18 cellular contexts compared by ENCODE assay signal in the genomic region with DNA sequence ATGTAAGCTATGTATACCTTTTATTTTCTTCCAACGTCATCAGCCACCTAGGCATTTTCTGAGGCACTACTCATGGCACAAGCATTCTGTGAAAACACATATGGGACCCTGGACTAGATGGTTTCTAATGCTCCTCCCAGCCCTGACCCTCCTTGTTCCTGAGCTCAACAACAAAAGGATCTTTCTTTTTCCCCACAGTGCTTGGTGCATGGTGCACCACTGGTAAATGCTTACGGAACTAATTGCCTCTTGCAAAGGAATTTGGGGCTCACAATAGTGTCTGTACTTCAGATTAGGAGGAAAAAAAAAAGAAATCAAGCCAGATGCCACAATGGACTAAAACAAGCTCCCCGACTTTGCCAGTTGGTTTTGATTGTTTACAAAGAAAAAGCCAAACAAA.
"Had no signal": no experiment of that assay in that cellular context is flagged by ENCODE, and none has a peak within 500 bp of the region (broad histone marks: within the 10 kb centered on the region; RNA-seq: fewer than 3 reads in every experiment).

No MANE protein-coding gene starts in this region.

- H3K4me1 ChIP-seq: body of pancreas, spleen had no signal

- H3K9me3 ChIP-seq: body of pancreas, psoas muscle, spleen, thyroid gland had no signal

- H3K4me1 Mint-ChIP-seq: activated CD4-positive, alpha-beta T cell treated with anti-CD3 and anti-CD28 coated beads, Interleukin-2, amount 10 ng/mL, durations not matched to agents 7 days and 5 days; immature natural killer cell had no signal

- DNase-seq: activated CD4-positive, alpha-beta T cell treated with anti-CD3 and anti-CD28 coated beads, Interleukin-2, amount 10 ng/mL, durations not matched to agents 7 days and 5 days; activated CD8-positive, alpha-beta memory T cell treated with anti-CD3 and anti-CD28 coated beads, Interleukin-2, amount 50 U/mL, for 4 hours; activated naive CD4-positive, alpha-beta T cell treated with anti-CD3 and anti-CD28 coated beads for 36 hours; activated T-cell treated with anti-CD3 and anti-CD28 coated beads, Interleukin-2, amount 50 U/mL, for 4 hours; body of pancreas; dorsolateral prefrontal cortex; erythroblast; immature natural killer cell; spleen; stimulated activated CD8-positive, alpha-beta memory T cell treated with anti-CD3 and anti-CD28 coated beads, Interleukin-4, amount 100 ng/mL, for 48 hours; stimulated activated naive CD4-positive, alpha-beta T cell; thyroid gland had no signal

- H3K27ac ChIP-seq: body of pancreas, spleen, thyroid gland had no signal

- H3K9me3 Mint-ChIP-seq: activated CD4-positive, alpha-beta T cell treated with anti-CD3 and anti-CD28 coated beads, Interleukin-2, amount 10 ng/mL, durations not matched to agents 7 days and 5 days; activated naive CD4-positive, alpha-beta T cell treated with anti-CD3 and anti-CD28 coated beads for 36 hours; activated T-cell treated with anti-CD3 and anti-CD28 coated beads, Interleukin-2, amount 50 U/mL, for 4 hours; mesothelial cell of epicardium; nephron had no signal

- H3K36me3 ChIP-seq: spleen, thyroid gland had no signal

- FAIRE-seq: endometrium, frontal cortex had no signal

- H3K27me3 Mint-ChIP-seq: activated CD4-positive, alpha-beta T cell treated with anti-CD3 and anti-CD28 coated beads, Interleukin-2, amount 10 ng/mL, durations not matched to agents 7 days and 5 days had no signal

- H3K4me3 ChIP-seq: body of pancreas, spleen, thyroid gland had no signal

- H3K4me3 Mint-ChIP-seq: activated CD4-positive, alpha-beta T cell treated with anti-CD3 and anti-CD28 coated beads, Interleukin-2, amount 10 ng/mL, durations not matched to agents 7 days and 5 days; activated naive CD4-positive, alpha-beta T cell treated with anti-CD3 and anti-CD28 coated beads for 36 hours; activated T-cell treated with anti-CD3 and anti-CD28 coated beads, Interleukin-2, amount 50 U/mL, for 4 hours; immature natural killer cell; mesothelial cell of epicardium; nephron had no signal

- H3K27me3 ChIP-seq: body of pancreas, spleen, thyroid gland had no signal

- ATAC-seq: activated CD4-positive, CD25-positive, alpha-beta regulatory T cell treated with anti-CD3 and anti-CD28 coated beads, Interleukin-2, amount 50 U/mL, for 24 hours; activated T-cell treated with anti-CD3 and anti-CD28 coated beads, Interleukin-2, amount 50 U/mL, for 4 hours; body of pancreas had no signal

- H3K27ac Mint-ChIP-seq: activated CD4-positive, alpha-beta T cell treated with anti-CD3 and anti-CD28 coated beads, Interleukin-2, amount 10 ng/mL, durations not matched to agents 7 days and 5 days; activated naive CD4-positive, alpha-beta T cell treated with anti-CD3 and anti-CD28 coated beads for 36 hours; immature natural killer cell; mesothelial cell of epicardium had no signal

- H3K36me3 Mint-ChIP-seq: immature natural killer cell, mesothelial cell of epicardium had no signal
